ENCODE assay signal across 11 cellular contexts in genomic region chr19:50763521-50763920, GRCh38. TPM values are rescaled to one million over a fixed set of nuclear protein-coding genes. Genes with fewer than 3 reads are reported as not detected.
"Had no signal": no experiment of that assay in that cellular context is flagged by ENCODE, and none has a peak within 500 bp of the region (broad histone marks: within the 10 kb centered on the region; RNA-seq: fewer than 3 reads in every experiment).

No MANE protein-coding gene starts in this region.

RNA-seq across cellular contexts. Expression of gene GPR32, which starts 6.7 kb away (rescaled TPM):
- total RNA-seq: OCI-LY7, PC-3, PC-9, Peyer's patch, Right ventricle myocardium inferior, Right ventricle myocardium superior, RPMI7951, SJCRH30, SJSA1, SK-MEL-5 had no signal
- polyA plus RNA-seq: SK-N-SH had no signal

RNA-seq across cellular contexts. Expression of gene ACP4, which starts 26.7 kb away (rescaled TPM):
- total RNA-seq: OCI-LY7, PC-3, PC-9, Peyer's patch, Right ventricle myocardium inferior, Right ventricle myocardium superior, RPMI7951, SJCRH30, SJSA1, SK-MEL-5 had no signal
- polyA plus RNA-seq: SK-N-SH had no signal

RNA-seq across cellular contexts. Expression of gene CLEC11A, which starts 40.4 kb away (rescaled TPM):
- total RNA-seq: PC-9 had no signal

RNA-seq across cellular contexts. Expression of gene SHANK1, which starts 43.9 kb away (rescaled TPM):
- total RNA-seq: PC-9, SJCRH30, SJSA1 had no signal
